1 cellular context compared by ENCODE assay signal in genomic region chr3:45506751-45507391, GRCh38.
A peak's percentile ranks its signal among the peaks of the same experiment; 100 is the strongest.
TF ChIP-seq lines count a peak whose summit lies in the region.

No MANE protein-coding gene starts in this region.

TF ChIP-seq in H1, 55 proteins besides CTCF, POLR2A, EP300 and RAD21:
- TF ChIP-seq KDM1A (IDR thresholded peaks at IDR 0.05; ENCODE audit: borderline replicate concordance, low read length) (peak; percentile 67; the same call in 1 of the 2 replicates), SIN3A (conservative IDR thresholded peaks at IDR 0.05 in 1 of 2, IDR thresholded peaks at IDR 0.05 in 1 of 2; ENCODE audit: low read depth in 1 of 2, low read length in 2 of 2) (no peak), ATF3 (IDR thresholded peaks at IDR 0.05; ENCODE audit: insufficient read depth, low read depth, low read length) (no peak), PHF8 (conservative IDR thresholded peaks at IDR 0.05; ENCODE audit: low read depth, low read length) (no peak)
